In genomic region chr6:52734072-52734471, GRCh38 we compare ENCODE assay signal across 7 cellular contexts. TPM values are rescaled to one million over a fixed set of nuclear protein-coding genes. Genes with fewer than 3 reads are reported as not detected.
"Had no signal": no experiment of that assay in that cellular context is flagged by ENCODE, and none has a peak within 500 bp of the region (broad histone marks: within the 10 kb centered on the region; RNA-seq: fewer than 3 reads in every experiment).

No MANE protein-coding gene starts in this region.

- FAIRE-seq: HTR-8/SVneo, K562 had no signal

- H3K4me3 ChIP-seq: GM23338, K562 had no signal

- DNase-seq: H7, HCEC 1CT, IMR-90 had no signal

- ATAC-seq: GM23338, K562 had no signal

RNA-seq across cellular contexts. Expression of gene GSTA2, which starts 29.2 kb away (rescaled TPM):
- total RNA-seq: GM23338, H7, HT-29, IMR-90 had no signal
- polyA plus RNA-seq: GM23338, IMR-90 had no signal
